Comparison of ENCODE assay signal across 24 cellular contexts in genomic region chr20:47533518-47534062, GRCh38. TPM values are rescaled to one million over a fixed set of nuclear protein-coding genes. Genes with fewer than 3 reads are reported as not detected.
DNase-seq lines count a peak whose midpoint lies in the region; ATAC-seq and TF ChIP-seq lines count a peak whose summit lies in the region.
"Had no signal": no experiment of that assay in that cellular context is flagged by ENCODE, and none has a peak within 500 bp of the region (broad histone marks: within the 10 kb centered on the region; RNA-seq: fewer than 3 reads in every experiment).

No MANE protein-coding gene starts in this region.

- H4K20me1 ChIP-seq in GM23338 (replicated peaks; ENCODE audit: insufficient read depth), result peaks cover 22% of the 10 kb centered on the region

- H3K4me1 Mint-ChIP-seq in activated CD4-positive, alpha-beta T cell treated with anti-CD3 and anti-CD28 coated beads, Interleukin-2, amount 10 ng/mL, durations not matched to agents 24 days and 14 days, result peaks cover 29% of the 10 kb centered on the region
- H3K4me1 Mint-ChIP-seq in GM23338 (peaks cover 6% of the 10 kb centered on the region; the same call in 2 of the 3 replicates), activated B cell treated with CpG ODN at 0.5 μM for 24 hours (peaks cover 69% of the 10 kb centered on the region), nephron (peaks cover 38% of the 10 kb centered on the region)

- intact Hi-C loops in activated CD4-positive, alpha-beta T cell treated with anti-CD3 and anti-CD28 coated beads, Interleukin-2, amount 10 ng/mL, durations not matched to agents 24 days and 14 days (cut with micrococcal nuclease), result no loop called here
- intact Hi-C loops in activated B cell treated with CpG ODN at 0.5 μM for 24 hours (cut with micrococcal nuclease), result no loop called here

- ATAC-seq in GM23338, result no peak
- no peak for ATAC-seq in activated B cell treated with CpG ODN at 0.5 μM for 24 hours (ENCODE audit: low read depth)
- no peak for ATAC-seq in GM19397 (IDR thresholded peaks at IDR 0.05; ENCODE audit: unreplicated experiment)
- ATAC-seq: CD8-positive, alpha-beta T cell; gastrocnemius medialis; T-cell had no signal

- H3K4me3 Mint-ChIP-seq in activated CD4-positive, alpha-beta T cell treated with anti-CD3 and anti-CD28 coated beads, Interleukin-2, amount 10 ng/mL, durations not matched to agents 24 days and 14 days, result no peak overlapping the region
- H3K4me3 Mint-ChIP-seq in GM23338 (no peak overlapping the region), activated B cell treated with CpG ODN at 0.5 μM for 24 hours (no peak overlapping the region), nephron (no peak overlapping the region)
- H3K4me3 Mint-ChIP-seq: CD8-positive, alpha-beta T cell; neural crest cell; T-cell had no signal

- no peaks in the 10 kb centered on the region for H3F3A ChIP-seq in GM23338 (replicated peaks; ENCODE audit: low read depth)

- TF ChIP-seq CTCF in GM23338 (conservative IDR thresholded peaks at IDR 0.05; ENCODE audit: low read depth in 2 of 2), result no peak
- no peak for TF ChIP-seq CTCF in activated B cell treated with CpG ODN at 0.5 μM for 24 hours (IDR thresholded peaks at IDR 0.05)
- no peak for TF ChIP-seq CTCF in nephron (IDR thresholded peaks at IDR 0.05; ENCODE audit: unreplicated experiment in 3 of 3)

- no peaks in the 10 kb centered on the region for H3K9me2 ChIP-seq in GM23338 (ENCODE audit: insufficient read depth)

- H3K4me1 ChIP-seq in GM23338 (ENCODE audit: insufficient read depth), result 0 out of 2 replicates have a peak, but pooled peaks cover 8% of the 10 kb centered on the region
- H3K4me1 ChIP-seq: parathyroid adenoma had no signal

- no peak for DNase-seq in activated CD4-positive, alpha-beta T cell treated with anti-CD3 and anti-CD28 coated beads, Interleukin-2, amount 10 ng/mL, durations not matched to agents 24 days and 14 days
- no peak for DNase-seq in activated CD4-positive, alpha-beta T cell treated with anti-CD3 and anti-CD28 coated beads for 1 hour
- DNase-seq in GM23338 (ENCODE audit: low spot score) (no peak), activated B cell treated with CpG ODN at 0.5 μM for 24 hours (no peak), NOMO-1 treated with dmso at 0.1 percent for 144 hours (lab: John Stamatoyannopoulos, UW; ENCODE audit: unreplicated experiment) (no peak), SW480 (ENCODE audit: low spot score) (no peak)
- DNase-seq: activated CD4-positive, alpha-beta T cell treated with anti-CD3 and anti-CD28 coated beads for 48 hours; activated effector memory CD4-positive, alpha-beta T cell treated with Interleukin-2 at 50 U/mL for 16 hours; brain microvascular endothelial cell; CD8-positive, alpha-beta T cell; DMS153; gastrocnemius medialis; NCI-H1105; NCI-H1930; NCI-H526; stimulated activated CD4-positive, alpha-beta T cell treated with anti-CD3 and anti-CD28 coated beads, Interleukin-2, amount 100 ng/mL, for 24 hours; T-cell had no signal

- H2AFZ ChIP-seq in GM23338, result no peak overlapping the region
- H2AFZ ChIP-seq: parathyroid adenoma had no signal

- no peak overlapping the region for H3K4me2 ChIP-seq in GM23338

- no peaks in the 10 kb centered on the region for H3K9me3 Mint-ChIP-seq in activated CD4-positive, alpha-beta T cell treated with anti-CD3 and anti-CD28 coated beads, Interleukin-2, amount 10 ng/mL, durations not matched to agents 24 days and 14 days
- H3K9me3 Mint-ChIP-seq in GM23338 (no peaks in the 10 kb centered on the region; the same call in 2 of the 3 replicates), activated B cell treated with CpG ODN at 0.5 μM for 24 hours (no peaks in the 10 kb centered on the region), nephron (no peaks in the 10 kb centered on the region)
- H3K9me3 Mint-ChIP-seq: CD8-positive, alpha-beta T cell; neural crest cell; T-cell had no signal

- H3K36me3 ChIP-seq in GM23338 (ENCODE audit: insufficient read depth), result no peaks in the 10 kb centered on the region; the same call in 1 of the 2 replicates
- H3K36me3 ChIP-seq: gastrocnemius medialis, suprapubic skin had no signal

- peak overlapping the region; percentile 53 for H3K27ac Mint-ChIP-seq in activated CD4-positive, alpha-beta T cell treated with anti-CD3 and anti-CD28 coated beads, Interleukin-2, amount 10 ng/mL, durations not matched to agents 24 days and 14 days
- H3K27ac Mint-ChIP-seq in GM23338 (no peak overlapping the region), activated B cell treated with CpG ODN at 0.5 μM for 24 hours (peak overlapping the region; percentile 35), nephron (peak overlapping the region in 2 of 3 experiments; percentile 45 to 66)
- H3K27ac Mint-ChIP-seq: T-cell had no signal

- H3K27me3 ChIP-seq in GM23338 (ENCODE audit: insufficient read depth), result no peaks in the 10 kb centered on the region
- H3K27me3 ChIP-seq: brain microvascular endothelial cell, gastrocnemius medialis, right atrium auricular region, suprapubic skin had no signal

- no peak overlapping the region for H3K4me3 ChIP-seq in GM23338
- H3K4me3 ChIP-seq: gastrocnemius medialis, lung, right atrium auricular region, suprapubic skin had no signal

- H3K36me3 Mint-ChIP-seq in activated CD4-positive, alpha-beta T cell treated with anti-CD3 and anti-CD28 coated beads, Interleukin-2, amount 10 ng/mL, durations not matched to agents 24 days and 14 days (ENCODE audit: low read depth), result peaks cover 42% of the 10 kb centered on the region
- H3K36me3 Mint-ChIP-seq in GM23338 (ENCODE audit: low read depth), result no peaks in the 10 kb centered on the region; the same call in 2 of the 3 replicates
- H3K36me3 Mint-ChIP-seq in activated B cell treated with CpG ODN at 0.5 μM for 24 hours (ENCODE audit: low read depth), result peaks cover 55% of the 10 kb centered on the region
- H3K36me3 Mint-ChIP-seq in nephron (ENCODE audit: low read depth), result peaks cover 13% of the 10 kb centered on the region

- 0 out of 2 replicates have a peak overlapping the region, but pooled peaks have one; percentile 32 for H3K27ac ChIP-seq in GM23338 (ENCODE audit: low read depth)
- H3K27ac ChIP-seq: brain microvascular endothelial cell, gastrocnemius medialis, parathyroid adenoma, right atrium auricular region, suprapubic skin had no signal

- H3K27me3 Mint-ChIP-seq in activated CD4-positive, alpha-beta T cell treated with anti-CD3 and anti-CD28 coated beads, Interleukin-2, amount 10 ng/mL, durations not matched to agents 24 days and 14 days, result no peaks in the 10 kb centered on the region
- H3K27me3 Mint-ChIP-seq in GM23338 (ENCODE audit: insufficient read depth, low read depth, poor library complexity), result peaks cover 3% of the 10 kb centered on the region
- H3K27me3 Mint-ChIP-seq in activated B cell treated with CpG ODN at 0.5 μM for 24 hours, result no peaks in the 10 kb centered on the region
- no peaks in the 10 kb centered on the region for H3K27me3 Mint-ChIP-seq in nephron (ENCODE audit: low read depth)
- H3K27me3 Mint-ChIP-seq: T-cell had no signal

- CTCF ChIA-PET in activated B cell treated with CpG ODN at 0.5 μM for 24 hours (lab: Charles Lee), result interaction anchor here (1.7 kb wide), 1 partner anchor 150 kb away, joined by 4 read pairs; no protein-coding TSS in a partner anchor

- POLR2A ChIA-PET in activated B cell treated with CpG ODN at 0.5 μM for 24 hours (lab: Charles Lee), result no interaction called here

- H3K79me2 ChIP-seq in GM23338 (replicated peaks; ENCODE audit: insufficient read depth), result peaks cover 92% of the 10 kb centered on the region

TF ChIP-seq in GM23338, 12 proteins besides CTCF, POLR2A, EP300 and RAD21 (continues in another document):
- TF ChIP-seq JUNB (IDR thresholded peaks at IDR 0.05; ENCODE audit: unreplicated experiment) (no peak), NANOG (IDR thresholded peaks at IDR 0.05; ENCODE audit: borderline replicate concordance) (no peak), STAT1 (IDR thresholded peaks at IDR 0.05; ENCODE audit: unreplicated experiment) (no peak)

RNA-seq across cellular contexts. Expression of gene NCOA3, which starts 31.9 kb away (rescaled TPM):
- total RNA-seq in activated CD4-positive, alpha-beta T cell treated with anti-CD3 and anti-CD28 coated beads, Interleukin-2, amount 10 ng/mL, durations not matched to agents 24 days and 14 days, result 140 TPM in 2 replicates
- total RNA-seq in GM23338 (2014; rRNA removed; shearing (Covaris generic)), result 20.6 and 25.8 TPM in 2 replicates
- polyA plus RNA-seq in GM23338 (2016; fragmentation: Nextera tagmentation; extraction: Ambion mirVana), result 6.6 and 6.7 TPM in 2 replicates
- total RNA-seq in activated B cell treated with CpG ODN at 0.5 μM for 24 hours, result 186 and 187 TPM in 2 replicates
